8 cellular contexts compared by ENCODE assay signal in the genomic region with DNA sequence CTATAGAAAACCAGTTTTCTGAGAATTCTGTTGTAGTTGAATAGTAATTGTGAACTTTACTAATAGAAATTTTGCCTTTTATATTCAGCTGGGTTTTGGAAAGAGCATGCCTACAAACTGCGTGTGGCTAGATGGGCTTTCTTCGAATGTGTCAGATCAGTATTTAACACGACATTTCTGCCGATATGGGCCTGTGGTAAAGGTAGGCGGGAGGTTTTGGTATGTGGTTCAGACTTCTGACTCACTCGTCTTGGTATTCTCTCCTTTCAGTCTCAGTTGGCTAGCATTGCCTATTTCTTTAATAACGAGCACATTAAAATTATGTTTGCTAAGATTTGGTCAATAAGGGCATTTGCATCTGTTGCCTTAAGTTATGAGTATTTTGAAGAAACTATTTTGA. TPM values are rescaled to one million over a fixed set of nuclear protein-coding genes. Genes with fewer than 3 reads are reported as not detected.
DNase-seq lines count a peak whose midpoint lies in the region; ATAC-seq, FAIRE-seq and TF ChIP-seq lines count a peak whose summit lies in the region.

No MANE protein-coding gene starts in this region.

- H3K79me2 ChIP-seq in osteoblast (ENCODE audit: insufficient read depth, low read length): peaks cover 19% of the 10 kb centered on the region

- H3K27me3 ChIP-seq in osteoblast (ENCODE audit: insufficient read depth, low read length): no peaks in the 10 kb centered on the region

- H3K9me3 ChIP-seq in osteoblast (ENCODE audit: low read depth, low read length): no peaks in the 10 kb centered on the region

- TF ChIP-seq CTCF in osteoblast (IDR thresholded peaks at IDR 0.05; ENCODE audit: extremely low read depth, low read depth, low read length) (no peak), D721Med (IDR thresholded peaks at IDR 0.05; ENCODE audit: insufficient read depth, missing control alignments) (no peak)

- peak overlapping the region; percentile 73 for H3K27ac ChIP-seq in osteoblast (ENCODE audit: low read depth, low read length)

- no peak overlapping the region for H3K4me3 ChIP-seq in osteoblast (ENCODE audit: insufficient read depth, low read length)

- ATAC-seq in GM19023 (IDR thresholded peaks at IDR 0.05; ENCODE audit: unreplicated experiment) (peak; percentile 70), HG03439 (IDR thresholded peaks at IDR 0.05; ENCODE audit: unreplicated experiment) (peak; percentile 70), GM18873 (IDR thresholded peaks at IDR 0.05; ENCODE audit: low FRiP score, unreplicated experiment) (no peak)

- peak overlapping the region; percentile 39 for H3K4me2 ChIP-seq in osteoblast (ENCODE audit: insufficient read depth, low read length)

- H2AFZ ChIP-seq in osteoblast (ENCODE audit: low read length): no peak overlapping the region

- peaks cover 21% of the 10 kb centered on the region for H3K36me3 ChIP-seq in osteoblast (ENCODE audit: insufficient read depth, low read length)

- peak; percentile 71 to 77 for DNase-seq in activated T-cell treated with anti-CD3 and anti-CD28 coated beads, Interleukin-2, amount 50 U/mL, for 48 hours
- DNase-seq in osteoblast (ENCODE audit: insufficient read length, low spot score, missing footprints): peak; percentile 68
- no peak for DNase-seq in HuH-7 (ENCODE audit: low spot score)
- no peak for DNase-seq in NCI-H2081 (lab: John Stamatoyannopoulos, UW)
- no peak for DNase-seq in D721Med (ENCODE audit: insufficient read length, low spot score)

- peaks cover 43% of the 10 kb centered on the region for H3K4me1 ChIP-seq in osteoblast (ENCODE audit: insufficient read depth, low read length)

- FAIRE-seq in D721Med (lab: Jason Lieb, UNC): no peak

- no peaks in the 10 kb centered on the region for H4K20me1 ChIP-seq in osteoblast (ENCODE audit: insufficient read depth, low read length)

RNA-seq across cellular contexts. Expression of a gene that starts 56.6 kb away (rescaled TPM):
- 25.0 and 29.7 TPM in 2 replicates for total RNA-seq in osteoblast

Comparison
In these comparisons a context has a peak if more than half of its experiments do, and no peak if none do; other contexts are left out.
1. DNase-seq: peak in activated T-cell treated with anti-CD3 and anti-CD28 coated beads, Interleukin-2, amount 50 U/mL, for 48 hours (2 of 2) and osteoblast (single experiment); none in HuH-7 (single experiment), NCI-H2081 (0 of 2) and D721Med (single experiment).